Comparison of ENCODE assay signal across 10 cellular contexts in genomic region chr1:197178998-197179397, GRCh38. TPM values are rescaled to one million over a fixed set of nuclear protein-coding genes. Genes with fewer than 3 reads are reported as not detected.
A peak's percentile ranks its signal among the peaks of the same experiment; 100 is the strongest.
DNase-seq lines count a peak whose midpoint lies in the region; ATAC-seq and TF ChIP-seq lines count a peak whose summit lies in the region.
"Had no signal": no experiment of that assay in that cellular context is flagged by ENCODE, and none has a peak within 500 bp of the region (broad histone marks: within the 10 kb centered on the region; RNA-seq: fewer than 3 reads in every experiment).

No MANE protein-coding gene starts in this region.

- intact Hi-C loops in MCF 10A (cut with micrococcal nuclease) (no loop called here), mammary epithelial cell (cut with micrococcal nuclease) (no loop called here)

- H3K36me3 Mint-ChIP-seq in MCF 10A (ENCODE audit: insufficient read depth, unreplicated experiment), result peaks cover 83% of the 10 kb centered on the region
- peaks cover 22% of the 10 kb centered on the region for H3K36me3 Mint-ChIP-seq in endodermal cell (ENCODE audit: low read depth)

- WGBS in mammary epithelial cell (ENCODE audit: low coverage, missing lambda C conversion rate), result 71% methylated on average over 1 of the region's 1 CpG
- WGBS in endodermal cell (ENCODE audit: insufficient coverage in 1 of 2, insufficient read length in 1 of 2), 2 experiments, result 93% methylated on average over 1 of the region's 1 CpG; no CpG with 5 or more reads in 1 of the 2 experiments

- H3K27ac Mint-ChIP-seq in MCF 10A (ENCODE audit: low read depth, unreplicated experiment) (no peak overlapping the region), endodermal cell (no peak overlapping the region)
- H3K27ac Mint-ChIP-seq: activated naive CD8-positive, alpha-beta T cell treated with anti-CD3 and anti-CD28 coated beads for 36 hours had no signal

- no peak overlapping the region for H2AFZ ChIP-seq in mammary epithelial cell (ENCODE audit: low read depth, low read length)

- H3K27me3 ChIP-seq in mammary epithelial cell (ENCODE audit: insufficient read depth, low read length) (no peaks in the 10 kb centered on the region), endodermal cell (ENCODE audit: control insufficient read depth, insufficient read depth, low read length, poor library complexity, severe bottlenecking) (no peaks in the 10 kb centered on the region)
- H3K27me3 ChIP-seq: BLaER1 had no signal

- H3K79me2 ChIP-seq in mammary epithelial cell (ENCODE audit: insufficient read depth, low read length), result no peaks in the 10 kb centered on the region

- no peaks in the 10 kb centered on the region for H3K27me3 Mint-ChIP-seq in MCF 10A (ENCODE audit: insufficient read depth, unreplicated experiment)
- H3K27me3 Mint-ChIP-seq in endodermal cell (ENCODE audit: insufficient read depth), result no peaks in the 10 kb centered on the region
- H3K27me3 Mint-ChIP-seq: activated naive CD8-positive, alpha-beta T cell treated with anti-CD3 and anti-CD28 coated beads for 36 hours had no signal

- CTCF ChIA-PET in MCF 10A (lab: Yijun Ruan, JAX) (interaction anchor here (0.5 to 5.6 kb wide), 28 partner anchors 8 to 1032 kb away, joined by 3 to 61 read pairs (median 6); no protein-coding TSS in a partner anchor), mammary epithelial cell (lab: Charles Lee; ENCODE audit: low non-redundant PET) (interaction anchor here (1.0 kb wide), 1 partner anchor 178 kb away, joined by 4 read pairs; no protein-coding TSS in a partner anchor)

- TF ChIP-seq CTCF in MCF 10A (IDR thresholded peaks at IDR 0.05; ENCODE audit: unreplicated experiment) (no peak), mammary epithelial cell (conservative IDR thresholded peaks at IDR 0.05 in 1 of 2, IDR thresholded peaks at IDR 0.05 in 1 of 2; ENCODE audit: extremely low read depth in 1 of 2, insufficient read depth in 1 of 2, low read depth in 1 of 2, low read length in 2 of 2) (no peak), endodermal cell (conservative IDR thresholded peaks at IDR 0.05) (no peak)

- POLR2A ChIA-PET in MCF 10A (lab: Yijun Ruan, JAX), result interaction anchor here (1.1 to 1.2 kb wide), 3 partner anchors 18 to 38 kb away, joined by 3 to 4 read pairs (median 3); no protein-coding TSS in a partner anchor

- H3K4me1 Mint-ChIP-seq in MCF 10A (ENCODE audit: insufficient read depth, unreplicated experiment), result peaks cover 4% of the 10 kb centered on the region
- H3K4me1 Mint-ChIP-seq in endodermal cell, result no peaks in the 10 kb centered on the region

- H3K9ac ChIP-seq in mammary epithelial cell (ENCODE audit: insufficient read depth, low read length), result no peak overlapping the region
- H3K9ac ChIP-seq in endodermal cell (ENCODE audit: extremely low read depth, low read length, poor library complexity, severe bottlenecking), result no peak overlapping the region
- H3K9ac ChIP-seq: BLaER1 had no signal

- H3K4me3 ChIP-seq in mammary epithelial cell (replicated peaks in 1 of 3; ENCODE audit: insufficient read depth in 1 of 3, low read depth in 2 of 3, low read length in 3 of 3) (no peak overlapping the region), endodermal cell (ENCODE audit: low read length) (no peak overlapping the region)
- H3K4me3 ChIP-seq: BLaER1 had no signal

- H3K4me2 ChIP-seq in mammary epithelial cell (ENCODE audit: insufficient read depth, low read depth, low read length), result no peak overlapping the region
- H3K4me2 ChIP-seq: BLaER1 had no signal

- no peak overlapping the region for H3K4me3 Mint-ChIP-seq in MCF 10A (ENCODE audit: unreplicated experiment)
- no peak overlapping the region for H3K4me3 Mint-ChIP-seq in endodermal cell
- H3K4me3 Mint-ChIP-seq: activated naive CD8-positive, alpha-beta T cell treated with anti-CD3 and anti-CD28 coated beads for 36 hours had no signal

- H3K4me1 ChIP-seq in mammary epithelial cell (ENCODE audit: insufficient read depth, low read length) (no peaks in the 10 kb centered on the region), endodermal cell (ENCODE audit: control insufficient read depth, insufficient read depth, low read length) (no peaks in the 10 kb centered on the region)
- H3K4me1 ChIP-seq: BLaER1 had no signal

- no peaks in the 10 kb centered on the region for H4K20me1 ChIP-seq in mammary epithelial cell (ENCODE audit: insufficient read depth, low read length)

- H3K9me3 Mint-ChIP-seq in MCF 10A (ENCODE audit: unreplicated experiment) (no peaks in the 10 kb centered on the region), endodermal cell (no peaks in the 10 kb centered on the region)
- H3K9me3 Mint-ChIP-seq: activated naive CD8-positive, alpha-beta T cell treated with anti-CD3 and anti-CD28 coated beads for 36 hours had no signal

- H3K36me3 ChIP-seq in mammary epithelial cell (ENCODE audit: insufficient read depth, low read length) (peaks cover 16% of the 10 kb centered on the region), endodermal cell (ENCODE audit: control insufficient read depth, insufficient read depth, low read length) (peaks cover 81% of the 10 kb centered on the region)

- H3K27ac ChIP-seq in mammary epithelial cell (ENCODE audit: insufficient read depth, low read depth, low read length) (no peak overlapping the region), endodermal cell (ENCODE audit: low read depth, low read length) (no peak overlapping the region)
- H3K27ac ChIP-seq: BLaER1 had no signal

- in situ Hi-C loops in mammary epithelial cell (cut with MboI; ENCODE audit: low sequenced_read_pairs in 2 of 2), result no loop called here

- H3K9me3 ChIP-seq in mammary epithelial cell (replicated peaks; ENCODE audit: insufficient read depth, low read length), result no peaks in the 10 kb centered on the region
- H3K9me3 ChIP-seq in endodermal cell (ENCODE audit: control insufficient read depth, low read length), result no peaks in the 10 kb centered on the region
- H3K9me3 ChIP-seq: BLaER1 had no signal

- DNase-seq in MCF 10A (ENCODE audit: unreplicated experiment), result peak; percentile 30
- no peak for DNase-seq in mammary epithelial cell
- DNase-seq in amniotic stem cell (lab: John Stamatoyannopoulos, UW), result peak; percentile 55
- DNase-seq in stromal cell of bone marrow (ENCODE audit: low read depth), result peak; percentile 53
- no peak for DNase-seq in endodermal cell
- no peak for DNase-seq in NCI-H187 (lab: John Stamatoyannopoulos, UW)
- no peak for DNase-seq in NCI-H1694 (lab: John Stamatoyannopoulos, UW)
- DNase-seq: activated naive CD8-positive, alpha-beta T cell treated with anti-CD3 and anti-CD28 coated beads for 36 hours had no signal

- dilution Hi-C loops in mammary epithelial cell (cut with HindIII; ENCODE audit: low sequenced_read_pairs), result no loop called here

- peak; percentile 39 for ATAC-seq in HG03135 (IDR thresholded peaks at IDR 0.05; ENCODE audit: unreplicated experiment)

- no TSS peak for BruUV-seq in MCF 10A (replicated peaks; lab: Mats Ljungman, UMichigan)
- no TSS peak for BruUV-seq in mammary epithelial cell (replicated peaks; lab: Mats Ljungman, UMichigan)

RNA-seq across cellular contexts. Expression of gene ZBTB41, which starts 22.1 kb away (rescaled TPM):
- total RNA-seq in MCF 10A (2022) (17.9 and 18.4 TPM in 2 replicates), mammary epithelial cell (10 to 100 TPM; 11.2 to 23.5 TPM), endodermal cell (10 to 100 TPM; 10.0 to 15.2 TPM)
- polyA plus RNA-seq in mammary epithelial cell, result 3.1 TPM
- 8.4 TPM for polyA minus RNA-seq in mammary epithelial cell
- 8.6 TPM for polyA plus RNA-seq in endodermal cell (2013, experiment 1 of 2)
- polyA plus RNA-seq in endodermal cell (2013, experiment 2 of 2), result 9.4 TPM

RNA-seq across cellular contexts. Expression of gene ASPM, which starts 32.5 kb away (rescaled TPM):
- total RNA-seq in MCF 10A (2022), result 22.3 and 32.8 TPM in 2 replicates
- total RNA-seq in mammary epithelial cell, result 10 to 100 TPM in 1 of 2 donors, 1 to 10 TPM in 1; 3.2 to 21.9 TPM
- polyA plus RNA-seq in mammary epithelial cell, result 6.7 TPM
- 22.8 TPM for polyA minus RNA-seq in mammary epithelial cell
- 10 to 100 TPM; 31.7 to 35.1 TPM for total RNA-seq in endodermal cell
- 48.0 TPM for polyA plus RNA-seq in endodermal cell (2013, experiment 1 of 2)
- 55.7 TPM for polyA plus RNA-seq in endodermal cell (2013, experiment 2 of 2)

Comparison
In these comparisons a context has a peak if more than half of its experiments do, and no peak if none do; other contexts are left out.
1. DNase-seq: peak in MCF 10A (single experiment), amniotic stem cell (single experiment) and stromal cell of bone marrow (single experiment); none in mammary epithelial cell (single experiment), endodermal cell (single experiment), NCI-H187 (0 of 2) and NCI-H1694 (single experiment).